Comparison of ENCODE assay signal across 9 cellular contexts in genomic region chr7:87316846-87317545, GRCh38. TPM values are rescaled to one million over a fixed set of nuclear protein-coding genes. Genes with fewer than 3 reads are reported as not detected.
DNase-seq lines count a peak whose midpoint lies in the region; ATAC-seq and TF ChIP-seq lines count a peak whose summit lies in the region.
"Had no signal": no experiment of that assay in that cellular context is flagged by ENCODE, and none has a peak within 500 bp of the region (broad histone marks: within the 10 kb centered on the region; RNA-seq: fewer than 3 reads in every experiment).

No MANE protein-coding gene starts in this region.

- H3K4me3 Mint-ChIP-seq in activated CD4-positive, alpha-beta T cell treated with anti-CD3 and anti-CD28 coated beads for 36 hours, result no peak overlapping the region
- H3K4me3 Mint-ChIP-seq: dendritic cell treated with granulocyte-macrophage colony-stimulating factor and Interleukin-4, amounts not matched to agents 40 ng/mL and 50 ng/mL, for 4 days had no signal

- H3K27ac ChIP-seq in AG04450 (ENCODE audit: low read depth, low read length) (peak overlapping the region; percentile 83), HEK293 (ENCODE audit: extremely low read depth, low read depth, low read length) (no peak overlapping the region)

- H3K9me3 ChIP-seq in AG04450 (ENCODE audit: control insufficient read depth, insufficient read depth, low read length), result no peaks in the 10 kb centered on the region
- no peaks in the 10 kb centered on the region for H3K9me3 ChIP-seq in HEK293 (ENCODE audit: control insufficient read depth, insufficient read depth, low read depth, low read length)

- no peaks in the 10 kb centered on the region for H3K27me3 ChIP-seq in AG04450 (ENCODE audit: control insufficient read depth, insufficient read depth, low read length)

- POLR2A ChIA-PET in AG04450 (lab: Yijun Ruan, JAX) (interaction anchor here (1.0 to 3.0 kb wide), 8 partner anchors 26 to 165 kb away, joined by 3 to 17 read pairs (median 5); partner anchors contain the start of genes CROT, DMTF1 and TMEM243), HEK293 (lab: Yijun Ruan, JAX) (no interaction called here)
- POLR2A ChIA-PET in activated CD4-positive, alpha-beta T cell treated with anti-CD3 and anti-CD28 coated beads for 36 hours (lab: Charles Lee), result no interaction called here

- H3K9me3 Mint-ChIP-seq in activated CD4-positive, alpha-beta T cell treated with anti-CD3 and anti-CD28 coated beads for 36 hours (ENCODE audit: low read depth), result no peaks in the 10 kb centered on the region
- H3K9me3 Mint-ChIP-seq: dendritic cell treated with granulocyte-macrophage colony-stimulating factor and Interleukin-4, amounts not matched to agents 40 ng/mL and 50 ng/mL, for 4 days had no signal

- no peaks in the 10 kb centered on the region for H3K36me3 Mint-ChIP-seq in activated CD4-positive, alpha-beta T cell treated with anti-CD3 and anti-CD28 coated beads for 36 hours (ENCODE audit: low read depth)

- H3K4me1 Mint-ChIP-seq in activated CD4-positive, alpha-beta T cell treated with anti-CD3 and anti-CD28 coated beads for 36 hours, result peaks cover 23% of the 10 kb centered on the region

- CTCF ChIA-PET in AG04450 (lab: Charles Lee), result interaction anchor here (1.0 to 12.2 kb wide), 5 partner anchors 9 to 168 kb away, joined by 3 to 454 read pairs (median 4); no protein-coding TSS in a partner anchor
- CTCF ChIA-PET in HEK293 (lab: Yijun Ruan, JAX), result interaction anchor here (0.6 to 8.7 kb wide), 3 partner anchors 99 to 754 kb away, joined by 3 to 163 read pairs (median 3); no protein-coding TSS in a partner anchor
- CTCF ChIA-PET in activated CD4-positive, alpha-beta T cell treated with anti-CD3 and anti-CD28 coated beads for 36 hours (lab: Charles Lee), result interaction anchor here (0.6 to 8.3 kb wide), 8 partner anchors 29 to 444 kb away, joined by 3 to 182 read pairs (median 3); partner anchors contain the start of gene CROT

- H3K27me3 Mint-ChIP-seq in activated CD4-positive, alpha-beta T cell treated with anti-CD3 and anti-CD28 coated beads for 36 hours, result no peaks in the 10 kb centered on the region
- H3K27me3 Mint-ChIP-seq: dendritic cell treated with granulocyte-macrophage colony-stimulating factor and Interleukin-4, amounts not matched to agents 40 ng/mL and 50 ng/mL, for 4 days had no signal

- ATAC-seq in activated CD4-positive, alpha-beta T cell treated with anti-CD3 and anti-CD28 coated beads for 36 hours, result no peak
- no peak for ATAC-seq in HG02588 (IDR thresholded peaks at IDR 0.05; ENCODE audit: unreplicated experiment)
- no peak for ATAC-seq in HG02840 (IDR thresholded peaks at IDR 0.05; ENCODE audit: low FRiP score, unreplicated experiment)

- H3K4me1 ChIP-seq in HEK293 (ENCODE audit: control insufficient read depth, insufficient read depth, low read length), result no peaks in the 10 kb centered on the region; the same call in 1 of the 2 replicates

- no peak overlapping the region for H3K27ac Mint-ChIP-seq in activated CD4-positive, alpha-beta T cell treated with anti-CD3 and anti-CD28 coated beads for 36 hours
- H3K27ac Mint-ChIP-seq: dendritic cell treated with granulocyte-macrophage colony-stimulating factor and Interleukin-4, amounts not matched to agents 40 ng/mL and 50 ng/mL, for 4 days had no signal

- no peaks in the 10 kb centered on the region for H3K36me3 ChIP-seq in HEK293 (ENCODE audit: control insufficient read depth in 2 of 2, insufficient read depth in 1 of 2, low read length in 2 of 2)

- intact Hi-C loops in activated CD4-positive, alpha-beta T cell treated with anti-CD3 and anti-CD28 coated beads for 36 hours (cut with DNase I, micrococcal nuclease), result loop anchor here (10.0 kb wide), 3 partner anchors 308 to 788 kb away; partner anchors contain the start of genes DBF4 (in 1 of the 2), RUNDC3B (in 1 of the 2) and SLC25A40 (in 1 of the 2)

- H3K4me3 ChIP-seq in AG04450 (ENCODE audit: low read depth, low read length) (peak overlapping the region; percentile 35), HEK293 (ENCODE audit: low read depth, low read length) (no peak overlapping the region)

- DNase-seq in AG04450 (ENCODE audit: low read depth, low spot score) (peak; percentile 94), amniotic stem cell (lab: John Stamatoyannopoulos, UW) (peak; percentile 52), islet precursor cell (peak; percentile 85), mucosa of gallbladder (ENCODE audit: low spot score) (no peak)
- no peak for DNase-seq in activated CD4-positive, alpha-beta T cell treated with anti-CD3 and anti-CD28 coated beads for 36 hours

- no peak for TF ChIP-seq CTCF in AG04450 (IDR thresholded peaks at IDR 0.05; ENCODE audit: low read depth, low read length)
- no peak for TF ChIP-seq CTCF in HEK293 (tag by site-specific recombination; IDR thresholded peaks at IDR 0.05)

TF ChIP-seq in HEK293, 187 proteins besides CTCF, POLR2A, EP300 and RAD21:
- TF ChIP-seq ZNF837 (tag by site-specific recombination; IDR thresholded peaks at IDR 0.05), result no peak
- TF ChIP-seq ZNF394 (tag by site-specific recombination; IDR thresholded peaks at IDR 0.05; ENCODE audit: borderline replicate concordance), result peak; percentile 85

RNA-seq across cellular contexts. Expression of gene CROT, which starts 28.5 kb away (rescaled TPM):
- polyA plus RNA-seq in AG04450 (2011; rRNA removed), result 32.3 and 48.3 TPM in 2 replicates
- 13.0 and 27.1 TPM in 2 replicates for polyA minus RNA-seq in AG04450 (2011; rRNA and poly(A)+ RNA removed)
- 1 to 10 TPM; 4.6 to 7.0 TPM for total RNA-seq in activated CD4-positive, alpha-beta T cell treated with anti-CD3 and anti-CD28 coated beads for 36 hours
- total RNA-seq in mucosa of gallbladder, result 35.2 TPM

Comparison
In these comparisons a context has a peak if more than half of its experiments do, and no peak if none do; other contexts are left out.
1. DNase-seq: peak in AG04450 (single experiment), amniotic stem cell (single experiment) and islet precursor cell (single experiment); none in activated CD4-positive, alpha-beta T cell treated with anti-CD3 and anti-CD28 coated beads for 36 hours (single experiment) and mucosa of gallbladder (single experiment).